1 cellular context compared by ENCODE assay signal in the genomic region with DNA sequence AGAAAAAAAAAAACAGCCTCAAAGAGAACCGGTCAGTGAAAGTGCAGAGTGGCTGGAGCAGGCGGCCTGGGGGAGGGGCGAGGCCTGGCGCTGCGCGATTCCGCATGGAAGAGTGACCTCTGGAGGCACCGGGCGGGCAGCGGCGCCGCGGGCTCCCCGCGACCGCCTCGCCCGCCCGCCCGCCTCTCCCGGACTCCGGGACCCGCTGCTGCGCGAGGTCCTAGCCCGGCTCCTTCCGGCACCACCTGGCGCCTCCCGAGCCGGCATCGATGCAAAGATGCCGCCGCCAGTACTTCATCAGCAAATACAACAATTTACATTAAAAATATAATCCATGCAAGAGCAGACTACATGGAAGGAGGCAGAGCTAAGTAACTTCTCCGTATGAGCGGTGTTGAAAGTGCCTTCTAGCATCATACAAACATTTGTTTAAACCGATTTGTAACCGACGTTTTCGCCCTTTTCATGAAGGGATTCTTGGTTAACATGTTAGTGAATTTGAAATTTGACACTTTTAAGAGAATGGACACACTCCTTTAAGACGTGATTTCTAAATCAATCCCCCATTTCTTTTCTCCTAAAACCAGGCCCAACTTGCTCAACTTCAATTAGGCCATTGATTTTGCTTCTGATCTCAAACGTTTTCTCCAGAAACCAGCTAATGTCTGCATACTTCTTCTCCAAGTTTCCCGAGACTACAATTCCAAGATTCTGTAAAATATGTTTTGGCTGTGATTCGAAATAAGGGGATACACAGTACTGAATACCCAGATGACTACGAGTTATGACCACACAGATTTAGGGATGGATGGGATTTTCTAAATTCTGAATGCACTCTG.
TF ChIP-seq lines count a peak whose summit lies in the region.

No MANE protein-coding gene starts in this region.

TF ChIP-seq in H1, 55 proteins besides CTCF, POLR2A, EP300 and RAD21:
- TF ChIP-seq JUND (IDR thresholded peaks at IDR 0.05; ENCODE audit: low read length) (no peak), FOSL1 (IDR thresholded peaks at IDR 0.05; ENCODE audit: insufficient read depth, low read depth, low read length) (no peak), GTF2F1 (IDR thresholded peaks at IDR 0.05; ENCODE audit: borderline replicate concordance, low read depth, low read length) (no peak), POU5F1 (IDR thresholded peaks at IDR 0.05; ENCODE audit: low read depth, low read length) (no peak), TCF12 (IDR thresholded peaks at IDR 0.05; ENCODE audit: low read depth, low read length) (no peak), RXRA (IDR thresholded peaks at IDR 0.05; ENCODE audit: insufficient read depth, low read depth, low read length) (no peak), BACH1 (IDR thresholded peaks at IDR 0.05; ENCODE audit: low read length) (no peak), PHF8 (conservative IDR thresholded peaks at IDR 0.05; ENCODE audit: low read depth, low read length) (no peak), KDM4A (IDR thresholded peaks at IDR 0.05; ENCODE audit: low read depth, low read length, severe bottlenecking) (no peak), CBX8 (IDR thresholded peaks at IDR 0.05; ENCODE audit: borderline replicate concordance, low read depth, low read length) (no peak), YY1 (IDR thresholded peaks at IDR 0.05; ENCODE audit: low read depth, low read length) (no peak), GABPA (IDR thresholded peaks at IDR 0.05; ENCODE audit: borderline replicate concordance, insufficient read depth, low read length) (no peak), ZNF274 (IDR thresholded peaks at IDR 0.05; ENCODE audit: borderline replicate concordance, extremely low read depth, low read length) (no peak), MAFK (IDR thresholded peaks at IDR 0.05; ENCODE audit: low read depth, low read length) (no peak), SUZ12 (IDR thresholded peaks at IDR 0.05; ENCODE audit: low read length) (no peak), SP1 (IDR thresholded peaks at IDR 0.05; ENCODE audit: low read depth, low read length) (no peak), BCL11A (IDR thresholded peaks at IDR 0.05; ENCODE audit: low read depth in 2 of 2, low read length in 2 of 2) (no peak), RFX5 (IDR thresholded peaks at IDR 0.05; ENCODE audit: borderline replicate concordance, low read depth, low read length) (no peak), E2F6 (IDR thresholded peaks at IDR 0.05) (0 out of 2 replicates have a peak, but pooled peaks have one; percentile 15), TBP (IDR thresholded peaks at IDR 0.05; ENCODE audit: low read depth, low read length) (no peak), JUN (IDR thresholded peaks at IDR 0.05; ENCODE audit: low read depth, low read length) (no peak), CHD1 (IDR thresholded peaks at IDR 0.05; ENCODE audit: low read depth, low read length) (no peak), CREB1 (IDR thresholded peaks at IDR 0.05) (no peak), TAF1 (IDR thresholded peaks at IDR 0.05; ENCODE audit: low read depth, low read length) (0 out of 2 replicates have a peak, but pooled peaks have one; percentile 17), CHD2 (IDR thresholded peaks at IDR 0.05; ENCODE audit: low read length) (no peak), KDM1A (IDR thresholded peaks at IDR 0.05; ENCODE audit: borderline replicate concordance, low read length) (no peak), TAF7 (optimal IDR thresholded peaks at IDR 0.05; ENCODE audit: borderline replicate concordance, low read depth, low read length) (peak; percentile 17), EZH2 (IDR thresholded peaks at IDR 0.05; ENCODE audit: low read depth, low read length, severe bottlenecking) (no peak), HDAC6 (IDR thresholded peaks at IDR 0.05; ENCODE audit: low read depth, low read length) (no peak), SIN3A (conservative IDR thresholded peaks at IDR 0.05 in 1 of 2, IDR thresholded peaks at IDR 0.05 in 1 of 2; ENCODE audit: low read depth in 1 of 2, low read length in 2 of 2) (0 out of 4 replicates have a peak, but pooled peaks of 1 of the 2 experiments have one; percentile 37), TEAD4 (IDR thresholded peaks at IDR 0.05; ENCODE audit: low read depth, low read length) (no peak), BRCA1 (IDR thresholded peaks at IDR 0.05; ENCODE audit: low read depth, low read length) (no peak), SP4 (IDR thresholded peaks at IDR 0.05; ENCODE audit: low read length) (no peak; the same call in 1 of the 2 replicates)
- TF ChIP-seq, protein P1, sequence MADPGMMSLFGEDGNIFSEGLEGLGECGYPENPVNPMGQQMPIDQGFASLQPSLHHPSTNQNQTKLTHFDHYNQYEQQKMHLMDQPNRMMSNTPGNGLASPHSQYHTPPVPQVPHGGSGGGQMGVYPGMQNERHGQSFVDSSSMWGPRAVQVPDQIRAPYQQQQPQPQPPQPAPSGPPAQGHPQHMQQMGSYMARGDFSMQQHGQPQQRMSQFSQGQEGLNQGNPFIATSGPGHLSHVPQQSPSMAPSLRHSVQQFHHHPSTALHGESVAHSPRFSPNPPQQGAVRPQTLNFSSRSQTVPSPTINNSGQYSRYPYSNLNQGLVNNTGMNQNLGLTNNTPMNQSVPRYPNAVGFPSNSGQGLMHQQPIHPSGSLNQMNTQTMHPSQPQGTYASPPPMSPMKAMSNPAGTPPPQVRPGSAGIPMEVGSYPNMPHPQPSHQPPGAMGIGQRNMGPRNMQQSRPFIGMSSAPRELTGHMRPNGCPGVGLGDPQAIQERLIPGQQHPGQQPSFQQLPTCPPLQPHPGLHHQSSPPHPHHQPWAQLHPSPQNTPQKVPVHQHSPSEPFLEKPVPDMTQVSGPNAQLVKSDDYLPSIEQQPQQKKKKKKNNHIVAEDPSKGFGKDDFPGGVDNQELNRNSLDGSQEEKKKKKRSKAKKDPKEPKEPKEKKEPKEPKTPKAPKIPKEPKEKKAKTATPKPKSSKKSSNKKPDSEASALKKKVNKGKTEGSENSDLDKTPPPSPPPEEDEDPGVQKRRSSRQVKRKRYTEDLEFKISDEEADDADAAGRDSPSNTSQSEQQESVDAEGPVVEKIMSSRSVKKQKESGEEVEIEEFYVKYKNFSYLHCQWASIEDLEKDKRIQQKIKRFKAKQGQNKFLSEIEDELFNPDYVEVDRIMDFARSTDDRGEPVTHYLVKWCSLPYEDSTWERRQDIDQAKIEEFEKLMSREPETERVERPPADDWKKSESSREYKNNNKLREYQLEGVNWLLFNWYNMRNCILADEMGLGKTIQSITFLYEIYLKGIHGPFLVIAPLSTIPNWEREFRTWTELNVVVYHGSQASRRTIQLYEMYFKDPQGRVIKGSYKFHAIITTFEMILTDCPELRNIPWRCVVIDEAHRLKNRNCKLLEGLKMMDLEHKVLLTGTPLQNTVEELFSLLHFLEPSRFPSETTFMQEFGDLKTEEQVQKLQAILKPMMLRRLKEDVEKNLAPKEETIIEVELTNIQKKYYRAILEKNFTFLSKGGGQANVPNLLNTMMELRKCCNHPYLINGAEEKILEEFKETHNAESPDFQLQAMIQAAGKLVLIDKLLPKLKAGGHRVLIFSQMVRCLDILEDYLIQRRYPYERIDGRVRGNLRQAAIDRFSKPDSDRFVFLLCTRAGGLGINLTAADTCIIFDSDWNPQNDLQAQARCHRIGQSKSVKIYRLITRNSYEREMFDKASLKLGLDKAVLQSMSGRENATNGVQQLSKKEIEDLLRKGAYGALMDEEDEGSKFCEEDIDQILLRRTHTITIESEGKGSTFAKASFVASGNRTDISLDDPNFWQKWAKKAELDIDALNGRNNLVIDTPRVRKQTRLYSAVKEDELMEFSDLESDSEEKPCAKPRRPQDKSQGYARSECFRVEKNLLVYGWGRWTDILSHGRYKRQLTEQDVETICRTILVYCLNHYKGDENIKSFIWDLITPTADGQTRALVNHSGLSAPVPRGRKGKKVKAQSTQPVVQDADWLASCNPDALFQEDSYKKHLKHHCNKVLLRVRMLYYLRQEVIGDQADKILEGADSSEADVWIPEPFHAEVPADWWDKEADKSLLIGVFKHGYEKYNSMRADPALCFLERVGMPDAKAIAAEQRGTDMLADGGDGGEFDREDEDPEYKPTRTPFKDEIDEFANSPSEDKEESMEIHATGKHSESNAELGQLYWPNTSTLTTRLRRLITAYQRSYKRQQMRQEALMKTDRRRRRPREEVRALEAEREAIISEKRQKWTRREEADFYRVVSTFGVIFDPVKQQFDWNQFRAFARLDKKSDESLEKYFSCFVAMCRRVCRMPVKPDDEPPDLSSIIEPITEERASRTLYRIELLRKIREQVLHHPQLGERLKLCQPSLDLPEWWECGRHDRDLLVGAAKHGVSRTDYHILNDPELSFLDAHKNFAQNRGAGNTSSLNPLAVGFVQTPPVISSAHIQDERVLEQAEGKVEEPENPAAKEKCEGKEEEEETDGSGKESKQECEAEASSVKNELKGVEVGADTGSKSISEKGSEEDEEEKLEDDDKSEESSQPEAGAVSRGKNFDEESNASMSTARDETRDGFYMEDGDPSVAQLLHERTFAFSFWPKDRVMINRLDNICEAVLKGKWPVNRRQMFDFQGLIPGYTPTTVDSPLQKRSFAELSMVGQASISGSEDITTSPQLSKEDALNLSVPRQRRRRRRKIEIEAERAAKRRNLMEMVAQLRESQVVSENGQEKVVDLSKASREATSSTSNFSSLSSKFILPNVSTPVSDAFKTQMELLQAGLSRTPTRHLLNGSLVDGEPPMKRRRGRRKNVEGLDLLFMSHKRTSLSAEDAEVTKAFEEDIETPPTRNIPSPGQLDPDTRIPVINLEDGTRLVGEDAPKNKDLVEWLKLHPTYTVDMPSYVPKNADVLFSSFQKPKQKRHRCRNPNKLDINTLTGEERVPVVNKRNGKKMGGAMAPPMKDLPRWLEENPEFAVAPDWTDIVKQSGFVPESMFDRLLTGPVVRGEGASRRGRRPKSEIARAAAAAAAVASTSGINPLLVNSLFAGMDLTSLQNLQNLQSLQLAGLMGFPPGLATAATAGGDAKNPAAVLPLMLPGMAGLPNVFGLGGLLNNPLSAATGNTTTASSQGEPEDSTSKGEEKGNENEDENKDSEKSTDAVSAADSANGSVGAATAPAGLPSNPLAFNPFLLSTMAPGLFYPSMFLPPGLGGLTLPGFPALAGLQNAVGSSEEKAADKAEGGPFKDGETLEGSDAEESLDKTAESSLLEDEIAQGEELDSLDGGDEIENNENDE (IDR thresholded peaks at IDR 0.05; ENCODE audit: insufficient replicate concordance, low read length) = no peak
- TF ChIP-seq, protein P2, sequence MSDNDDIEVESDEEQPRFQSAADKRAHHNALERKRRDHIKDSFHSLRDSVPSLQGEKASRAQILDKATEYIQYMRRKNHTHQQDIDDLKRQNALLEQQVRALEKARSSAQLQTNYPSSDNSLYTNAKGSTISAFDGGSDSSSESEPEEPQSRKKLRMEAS (IDR thresholded peaks at IDR 0.05) = peak; percentile 55; the same call in 1 of the 2 replicates
- TF ChIP-seq, protein P3, sequence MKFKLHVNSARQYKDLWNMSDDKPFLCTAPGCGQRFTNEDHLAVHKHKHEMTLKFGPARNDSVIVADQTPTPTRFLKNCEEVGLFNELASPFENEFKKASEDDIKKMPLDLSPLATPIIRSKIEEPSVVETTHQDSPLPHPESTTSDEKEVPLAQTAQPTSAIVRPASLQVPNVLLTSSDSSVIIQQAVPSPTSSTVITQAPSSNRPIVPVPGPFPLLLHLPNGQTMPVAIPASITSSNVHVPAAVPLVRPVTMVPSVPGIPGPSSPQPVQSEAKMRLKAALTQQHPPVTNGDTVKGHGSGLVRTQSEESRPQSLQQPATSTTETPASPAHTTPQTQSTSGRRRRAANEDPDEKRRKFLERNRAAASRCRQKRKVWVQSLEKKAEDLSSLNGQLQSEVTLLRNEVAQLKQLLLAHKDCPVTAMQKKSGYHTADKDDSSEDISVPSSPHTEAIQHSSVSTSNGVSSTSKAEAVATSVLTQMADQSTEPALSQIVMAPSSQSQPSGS (IDR thresholded peaks at IDR 0.05; ENCODE audit: low read length) = no peak
- TF ChIP-seq, protein P4, sequence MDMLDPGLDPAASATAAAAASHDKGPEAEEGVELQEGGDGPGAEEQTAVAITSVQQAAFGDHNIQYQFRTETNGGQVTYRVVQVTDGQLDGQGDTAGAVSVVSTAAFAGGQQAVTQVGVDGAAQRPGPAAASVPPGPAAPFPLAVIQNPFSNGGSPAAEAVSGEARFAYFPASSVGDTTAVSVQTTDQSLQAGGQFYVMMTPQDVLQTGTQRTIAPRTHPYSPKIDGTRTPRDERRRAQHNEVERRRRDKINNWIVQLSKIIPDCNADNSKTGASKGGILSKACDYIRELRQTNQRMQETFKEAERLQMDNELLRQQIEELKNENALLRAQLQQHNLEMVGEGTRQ (IDR thresholded peaks at IDR 0.05; ENCODE audit: low read length) = no peak
